8 cellular contexts compared by ENCODE assay signal in genomic region chr11:88508808-88509581, GRCh38.
DNase-seq lines count a peak whose midpoint lies in the region; ATAC-seq, FAIRE-seq and TF ChIP-seq lines count a peak whose summit lies in the region.

No MANE protein-coding gene starts in this region.

- peaks cover 40% of the 10 kb centered on the region for H3K4me1 ChIP-seq in HUES48 (ENCODE audit: control insufficient read depth, insufficient read depth, low read length)
- peaks cover 6% of the 10 kb centered on the region for H3K4me1 ChIP-seq in lower lobe of right lung
- H3K4me1 ChIP-seq in thyroid gland: no peaks in the 10 kb centered on the region

- H3K27ac ChIP-seq in HUES48 (ENCODE audit: low read depth, low read length) (no peak overlapping the region), lower lobe of right lung (no peak overlapping the region), thyroid gland (no peak overlapping the region)

- H3K27me3 ChIP-seq in HUES48 (ENCODE audit: control insufficient read depth, insufficient read depth, low read length): peaks cover 41% of the 10 kb centered on the region
- H3K27me3 ChIP-seq in lower lobe of right lung (ENCODE audit: low read depth): peaks cover 29% of the 10 kb centered on the region
- H3K27me3 ChIP-seq in thyroid gland: peaks cover 4% of the 10 kb centered on the region

- H3K4me3 ChIP-seq in HUES48 (ENCODE audit: low read depth, low read length): peak overlapping the region; percentile 73
- peak overlapping the region; percentile 44 to 46 for H3K4me3 ChIP-seq in cardiac fibroblast (replicated peaks in 1 of 2; ENCODE audit: low read depth in 2 of 2, low read length in 2 of 2)
- peak overlapping the region; percentile 44 for H3K4me3 ChIP-seq in lower lobe of right lung
- peak overlapping the region in 1 of 3 donors; percentile 15 for H3K4me3 ChIP-seq in thyroid gland (replicated peaks in 1 of 3)

- peak; percentile 44 for DNase-seq in GM12891 (ENCODE audit: insufficient read length, low spot score)
- peak; percentile 24 to 33 for DNase-seq in cardiac fibroblast (ENCODE audit: low read depth in 2 of 2)
- peak; percentile 53 for DNase-seq in lower lobe of right lung
- peak; percentile 14 to 22 for DNase-seq in thyroid gland
- DNase-seq in NCI-H2171 treated with DMSO at 0.1 percent for 48 hours (lab: John Stamatoyannopoulos, UW): no peak
- no peak for DNase-seq in urothelium cell line (ENCODE audit: low spot score)

- TF ChIP-seq CTCF in cardiac fibroblast (IDR thresholded peaks at IDR 0.05; ENCODE audit: low read depth, low read length) (no peak), lower lobe of right lung (IDR thresholded peaks at IDR 0.05) (no peak), thyroid gland (IDR thresholded peaks at IDR 0.05) (no peak)

- 10 to 21% methylated on average over 7 to 31 of the region's 78 CpGs for WGBS in thyroid gland, 2 donors

- peak; percentile 86 for FAIRE-seq in GM12891 (lab: Jason Lieb, UNC)
- FAIRE-seq in urothelium cell line (lab: Jason Lieb, UNC): no peak

- peak overlapping the region; percentile 52 for H3K9ac ChIP-seq in HUES48 (ENCODE audit: low read depth, low read length)

- intact Hi-C loops in lower lobe of right lung (cut with DNase I): no loop called here
- intact Hi-C loops in thyroid gland (cut with DNase I): no loop called here

- no peaks in the 10 kb centered on the region for H3K9me3 ChIP-seq in HUES48 (ENCODE audit: control insufficient read depth, insufficient read depth, low read length)
- H3K9me3 ChIP-seq in lower lobe of right lung: no peaks in the 10 kb centered on the region
- no peaks in the 10 kb centered on the region for H3K9me3 ChIP-seq in thyroid gland

- ATAC-seq in lower lobe of right lung (peak; percentile 80 to 81), GM21529 (IDR thresholded peaks at IDR 0.05; ENCODE audit: unreplicated experiment) (no peak)

- TF ChIP-seq POLR2A in GM12891 (IDR thresholded peaks at IDR 0.05; ENCODE audit: low read depth, low read length): no peak
- TF ChIP-seq POLR2A in thyroid gland (IDR thresholded peaks at IDR 0.05): no peak

- H3K36me3 ChIP-seq in HUES48 (ENCODE audit: control insufficient read depth, insufficient read depth, low read length) (no peaks in the 10 kb centered on the region), lower lobe of right lung (no peaks in the 10 kb centered on the region), thyroid gland (no peaks in the 10 kb centered on the region)

TF ChIP-seq in GM12891, 5 proteins besides CTCF, POLR2A, EP300 and RAD21:
- no peak for TF ChIP-seq POU2F2 (IDR thresholded peaks at IDR 0.05; ENCODE audit: low read depth, low read length)
- TF ChIP-seq TAF1 (IDR thresholded peaks at IDR 0.05; ENCODE audit: low read depth, low read length): no peak
- no peak for TF ChIP-seq PAX5 (IDR thresholded peaks at IDR 0.05; ENCODE audit: insufficient read depth, low read length, severe bottlenecking)
- no peak for TF ChIP-seq POLR2AphosphoS5 (IDR thresholded peaks at IDR 0.05; ENCODE audit: low read depth, low read length)
- TF ChIP-seq SPI1 (IDR thresholded peaks at IDR 0.05; ENCODE audit: low read depth, low read length): no peak

Comparison
In these comparisons a context has a peak if more than half of its experiments do, and no peak if none do; other contexts are left out.
1. DNase-seq: peak in GM12891 (single experiment), cardiac fibroblast (2 of 2), lower lobe of right lung (single experiment) and thyroid gland (2 of 2); none in NCI-H2171 treated with DMSO at 0.1 percent for 48 hours (single experiment) and urothelium cell line (single experiment).